Comparison of ENCODE assay signal across 19 cellular contexts in genomic region chr15:50143255-50143860, GRCh38. TPM values are rescaled to one million over a fixed set of nuclear protein-coding genes. Genes with fewer than 3 reads are reported as not detected.
DNase-seq lines count a peak whose midpoint lies in the region; ATAC-seq lines count a peak whose summit lies in the region.
"Had no signal": no experiment of that assay in that cellular context is flagged by ENCODE, and none has a peak within 500 bp of the region (broad histone marks: within the 10 kb centered on the region; RNA-seq: fewer than 3 reads in every experiment).

No MANE protein-coding gene starts in this region.

- no peak overlapping the region for H3K4me3 Mint-ChIP-seq in activated naive CD8-positive, alpha-beta T cell treated with anti-CD3 and anti-CD28 coated beads, Interleukin-2, amount 50 U/mL, for 24 hours
- H3K4me3 Mint-ChIP-seq in activated naive CD8-positive, alpha-beta T cell treated with anti-CD3 and anti-CD28 coated beads for 36 hours, result no peak overlapping the region
- peak overlapping the region; percentile 16 for H3K4me3 Mint-ChIP-seq in activated T-helper 17 cell treated with anti-CD3 and anti-CD28 coated beads, Interleukin-2, amount 50 U/mL, for 72 hours
- H3K4me3 Mint-ChIP-seq in stimulated activated effector memory CD8-positive, alpha-beta T cell treated with anti-CD3 and anti-CD28 coated beads, Interleukin-12 subunit alpha, Interleukin-12 subunit beta, amount 100 ng/mL, for 72 hours, result no peak overlapping the region
- no peak overlapping the region for H3K4me3 Mint-ChIP-seq in activated CD4-positive, alpha-beta memory T cell treated with anti-CD3 and anti-CD28 coated beads, Interleukin-2, amount 10 ng/mL, durations not matched to agents 7 days and 5 days
- H3K4me3 Mint-ChIP-seq: CD4-positive, CD25-positive, alpha-beta regulatory T cell had no signal

- POLR2A ChIA-PET in activated CD4-positive, alpha-beta memory T cell treated with anti-CD3 and anti-CD28 coated beads, Interleukin-2, amount 10 ng/mL, durations not matched to agents 7 days and 5 days (lab: Charles Lee), result no interaction called here

- ATAC-seq in activated naive CD8-positive, alpha-beta T cell treated with anti-CD3 and anti-CD28 coated beads, Interleukin-2, amount 50 U/mL, for 24 hours, result peak; percentile 37
- ATAC-seq in activated T-helper 17 cell treated with anti-CD3 and anti-CD28 coated beads, Interleukin-2, amount 50 U/mL, for 72 hours (replicated peaks), result peak; percentile 85
- peak; percentile 82 for ATAC-seq in stimulated activated effector memory CD8-positive, alpha-beta T cell treated with anti-CD3 and anti-CD28 coated beads, Interleukin-12 subunit alpha, Interleukin-12 subunit beta, amount 100 ng/mL, for 72 hours

- H3K27me3 Mint-ChIP-seq in activated naive CD8-positive, alpha-beta T cell treated with anti-CD3 and anti-CD28 coated beads, Interleukin-2, amount 50 U/mL, for 24 hours, result peaks cover 1% of the 10 kb centered on the region
- H3K27me3 Mint-ChIP-seq in activated naive CD8-positive, alpha-beta T cell treated with anti-CD3 and anti-CD28 coated beads for 36 hours, result no peaks in the 10 kb centered on the region
- no peaks in the 10 kb centered on the region for H3K27me3 Mint-ChIP-seq in activated T-helper 17 cell treated with anti-CD3 and anti-CD28 coated beads, Interleukin-2, amount 50 U/mL, for 72 hours
- no peaks in the 10 kb centered on the region for H3K27me3 Mint-ChIP-seq in activated CD4-positive, alpha-beta memory T cell treated with anti-CD3 and anti-CD28 coated beads, Interleukin-2, amount 10 ng/mL, durations not matched to agents 7 days and 5 days

- DNase-seq in activated naive CD8-positive, alpha-beta T cell treated with anti-CD3 and anti-CD28 coated beads, Interleukin-2, amount 50 U/mL, for 24 hours, result no peak
- no peak for DNase-seq in activated naive CD8-positive, alpha-beta T cell treated with anti-CD3 and anti-CD28 coated beads for 36 hours
- peak; percentile 30 for DNase-seq in glomerular visceral epithelial cell (ENCODE audit: extremely low spot score)
- peak in 1 of 2 donors; percentile 45 for DNase-seq in stimulated activated effector memory CD8-positive, alpha-beta T cell treated with anti-CD3 and anti-CD28 coated beads, Interleukin-12 subunit alpha, Interleukin-12 subunit beta, amount 100 ng/mL, for 72 hours (ENCODE audit: low spot score in 2 of 2)
- no peak for DNase-seq in stimulated activated CD4-positive, alpha-beta T cell treated with anti-CD3 and anti-CD28 coated beads, Interleukin-12 subunit alpha, Interleukin-12 subunit beta, amount 100 ng/mL, for 4 hours
- no peak for DNase-seq in activated CD4-positive, alpha-beta memory T cell treated with anti-CD3 and anti-CD28 coated beads, Interleukin-2, amount 10 ng/mL, durations not matched to agents 7 days and 5 days
- DNase-seq: CD4-positive, CD25-positive, alpha-beta regulatory T cell; DMS79; H7; Kasumi-1; NCI-H1694; NCI-H2081 treated with DMSO at 0.1 percent for 48 hours; NCI-H2171 treated with DMSO at 0.1 percent for 48 hours; NCI-H524 treated with DMSO at 0.1 percent for 48 hours; NCI-H82; Peyer's patch; Right ventricle myocardium superior had no signal

- no peaks in the 10 kb centered on the region for H3K36me3 Mint-ChIP-seq in activated naive CD8-positive, alpha-beta T cell treated with anti-CD3 and anti-CD28 coated beads, Interleukin-2, amount 50 U/mL, for 24 hours (ENCODE audit: low read depth)
- H3K36me3 Mint-ChIP-seq in activated naive CD8-positive, alpha-beta T cell treated with anti-CD3 and anti-CD28 coated beads for 36 hours, result no peaks in the 10 kb centered on the region
- no peaks in the 10 kb centered on the region for H3K36me3 Mint-ChIP-seq in activated T-helper 17 cell treated with anti-CD3 and anti-CD28 coated beads, Interleukin-2, amount 50 U/mL, for 72 hours (ENCODE audit: low read depth)
- H3K36me3 Mint-ChIP-seq in stimulated activated effector memory CD8-positive, alpha-beta T cell treated with anti-CD3 and anti-CD28 coated beads, Interleukin-12 subunit alpha, Interleukin-12 subunit beta, amount 100 ng/mL, for 72 hours, result no peaks in the 10 kb centered on the region
- H3K36me3 Mint-ChIP-seq in activated CD4-positive, alpha-beta memory T cell treated with anti-CD3 and anti-CD28 coated beads, Interleukin-2, amount 10 ng/mL, durations not matched to agents 7 days and 5 days (ENCODE audit: low read depth), result no peaks in the 10 kb centered on the region
- H3K36me3 Mint-ChIP-seq: CD4-positive, CD25-positive, alpha-beta regulatory T cell had no signal

- peaks cover 24% of the 10 kb centered on the region for H3K4me1 Mint-ChIP-seq in activated naive CD8-positive, alpha-beta T cell treated with anti-CD3 and anti-CD28 coated beads, Interleukin-2, amount 50 U/mL, for 24 hours
- H3K4me1 Mint-ChIP-seq in activated naive CD8-positive, alpha-beta T cell treated with anti-CD3 and anti-CD28 coated beads for 36 hours, result peaks cover 4% of the 10 kb centered on the region
- H3K4me1 Mint-ChIP-seq in activated T-helper 17 cell treated with anti-CD3 and anti-CD28 coated beads, Interleukin-2, amount 50 U/mL, for 72 hours, result peaks cover 16% of the 10 kb centered on the region
- H3K4me1 Mint-ChIP-seq in stimulated activated effector memory CD8-positive, alpha-beta T cell treated with anti-CD3 and anti-CD28 coated beads, Interleukin-12 subunit alpha, Interleukin-12 subunit beta, amount 100 ng/mL, for 72 hours, result peaks cover 18% of the 10 kb centered on the region
- H3K4me1 Mint-ChIP-seq in activated CD4-positive, alpha-beta memory T cell treated with anti-CD3 and anti-CD28 coated beads, Interleukin-2, amount 10 ng/mL, durations not matched to agents 7 days and 5 days, result peaks cover 23% of the 10 kb centered on the region

- no peak overlapping the region for H3K27ac Mint-ChIP-seq in activated naive CD8-positive, alpha-beta T cell treated with anti-CD3 and anti-CD28 coated beads, Interleukin-2, amount 50 U/mL, for 24 hours
- H3K27ac Mint-ChIP-seq in activated naive CD8-positive, alpha-beta T cell treated with anti-CD3 and anti-CD28 coated beads for 36 hours, result no peak overlapping the region
- peak overlapping the region; percentile 72 for H3K27ac Mint-ChIP-seq in activated T-helper 17 cell treated with anti-CD3 and anti-CD28 coated beads, Interleukin-2, amount 50 U/mL, for 72 hours
- H3K27ac Mint-ChIP-seq in stimulated activated effector memory CD8-positive, alpha-beta T cell treated with anti-CD3 and anti-CD28 coated beads, Interleukin-12 subunit alpha, Interleukin-12 subunit beta, amount 100 ng/mL, for 72 hours, result no peak overlapping the region
- no peak overlapping the region for H3K27ac Mint-ChIP-seq in activated CD4-positive, alpha-beta memory T cell treated with anti-CD3 and anti-CD28 coated beads, Interleukin-2, amount 10 ng/mL, durations not matched to agents 7 days and 5 days
- H3K27ac Mint-ChIP-seq: CD4-positive, CD25-positive, alpha-beta regulatory T cell had no signal

- CTCF ChIA-PET in activated CD4-positive, alpha-beta memory T cell treated with anti-CD3 and anti-CD28 coated beads, Interleukin-2, amount 10 ng/mL, durations not matched to agents 7 days and 5 days (lab: Charles Lee), result no interaction called here

- H3K9me3 Mint-ChIP-seq in activated naive CD8-positive, alpha-beta T cell treated with anti-CD3 and anti-CD28 coated beads, Interleukin-2, amount 50 U/mL, for 24 hours, result no peaks in the 10 kb centered on the region
- H3K9me3 Mint-ChIP-seq in activated naive CD8-positive, alpha-beta T cell treated with anti-CD3 and anti-CD28 coated beads for 36 hours, result no peaks in the 10 kb centered on the region
- no peaks in the 10 kb centered on the region for H3K9me3 Mint-ChIP-seq in activated T-helper 17 cell treated with anti-CD3 and anti-CD28 coated beads, Interleukin-2, amount 50 U/mL, for 72 hours
- H3K9me3 Mint-ChIP-seq in stimulated activated effector memory CD8-positive, alpha-beta T cell treated with anti-CD3 and anti-CD28 coated beads, Interleukin-12 subunit alpha, Interleukin-12 subunit beta, amount 100 ng/mL, for 72 hours, result no peaks in the 10 kb centered on the region
- H3K9me3 Mint-ChIP-seq in activated CD4-positive, alpha-beta memory T cell treated with anti-CD3 and anti-CD28 coated beads, Interleukin-2, amount 10 ng/mL, durations not matched to agents 7 days and 5 days, result no peaks in the 10 kb centered on the region
- H3K9me3 Mint-ChIP-seq: CD4-positive, CD25-positive, alpha-beta regulatory T cell had no signal

RNA-seq across cellular contexts. Expression of gene ATP8B4, which starts 24.3 kb away (rescaled TPM):
- 1 to 10 TPM; 3.4 to 3.5 TPM for total RNA-seq in activated naive CD8-positive, alpha-beta T cell treated with anti-CD3 and anti-CD28 coated beads for 36 hours
- 10 to 100 TPM; 20.0 to 26.1 TPM for total RNA-seq in activated T-helper 17 cell treated with anti-CD3 and anti-CD28 coated beads, Interleukin-2, amount 50 U/mL, for 72 hours
- 10 to 100 TPM; 19.9 to 20.7 TPM for total RNA-seq in activated CD4-positive, alpha-beta memory T cell treated with anti-CD3 and anti-CD28 coated beads, Interleukin-2, amount 10 ng/mL, durations not matched to agents 7 days and 5 days
- total RNA-seq: H7, MCF 10A had no signal

RNA-seq across cellular contexts. Expression of gene SLC27A2, which starts 38.6 kb away (rescaled TPM):
- 10 to 100 TPM; 15.0 to 16.0 TPM for total RNA-seq in activated naive CD8-positive, alpha-beta T cell treated with anti-CD3 and anti-CD28 coated beads for 36 hours
- total RNA-seq in activated T-helper 17 cell treated with anti-CD3 and anti-CD28 coated beads, Interleukin-2, amount 50 U/mL, for 72 hours, result 10 to 100 TPM; 15.9 to 41.7 TPM
- 10 to 100 TPM; 29.5 to 30.3 TPM for total RNA-seq in activated CD4-positive, alpha-beta memory T cell treated with anti-CD3 and anti-CD28 coated beads, Interleukin-2, amount 10 ng/mL, durations not matched to agents 7 days and 5 days

Comparison
In these comparisons a context has a peak if more than half of its experiments do, and no peak if none do; other contexts are left out.
1. RNA of gene ATP8B4, which starts 24.3 kb away (total RNA-seq): 20.0 to 26.1 TPM in activated T-helper 17 cell treated with anti-CD3 and anti-CD28 coated beads, Interleukin-2, amount 50 U/mL, for 72 hours and 19.9 to 20.7 TPM in activated CD4-positive, alpha-beta memory T cell treated with anti-CD3 and anti-CD28 coated beads, Interleukin-2, amount 10 ng/mL, durations not matched to agents 7 days and 5 days; 3.4 to 3.5 TPM in activated naive CD8-positive, alpha-beta T cell treated with anti-CD3 and anti-CD28 coated beads for 36 hours; every median in the first group is over 4 times any median in the second.
2. Peak in every context shown above with its lines, with median percentiles within 50 percentile points of each other: ATAC-seq.